ENCODE assay signal across 8 cellular contexts in the genomic region with DNA sequence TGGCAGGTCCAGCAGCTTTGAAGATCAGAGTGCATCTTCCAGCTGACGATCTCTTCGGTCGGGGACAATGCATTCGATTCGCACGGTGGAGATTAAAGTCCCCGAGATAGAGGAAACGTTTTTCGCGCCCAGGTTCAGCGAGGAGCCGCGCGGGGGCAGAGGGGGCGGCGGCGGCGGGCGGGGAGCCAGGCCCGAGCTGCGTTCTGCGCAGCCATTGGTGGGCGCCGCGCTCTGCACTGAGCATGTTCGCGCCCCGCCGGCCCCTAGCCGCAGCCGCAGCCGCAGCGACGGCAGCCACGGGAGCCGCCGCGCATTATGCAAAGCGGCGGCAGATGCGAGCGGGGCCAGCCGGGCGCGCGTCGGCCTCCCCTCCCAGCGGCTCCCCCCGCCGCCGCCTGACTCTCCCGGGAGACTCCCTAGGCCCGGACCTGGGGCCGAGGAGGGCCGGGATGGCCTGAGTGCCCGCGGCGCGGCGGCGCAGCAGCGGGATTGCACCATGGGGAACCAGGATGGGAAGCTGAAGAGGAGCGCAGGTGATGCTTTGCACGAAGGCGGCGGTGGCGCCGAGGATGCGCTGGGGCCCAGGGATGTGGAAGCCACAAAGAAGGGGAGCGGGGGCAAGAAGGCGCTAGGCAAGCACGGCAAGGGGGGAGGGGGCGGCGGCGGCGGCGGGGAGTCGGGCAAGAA. TPM values are rescaled to one million over a fixed set of nuclear protein-coding genes. Genes with fewer than 3 reads are reported as not detected.
DNase-seq lines count a peak whose midpoint lies in the region; ATAC-seq, FAIRE-seq and TF ChIP-seq lines count a peak whose summit lies in the region.

TSS of gene FMN2 (plus strand) at position 270 of the 687 bp plus-strand sequence. CDS start at position 497, 227 bp downstream.

- peaks cover 8% of the 10 kb centered on the region for H3K27me3 ChIP-seq in ascending aorta

- FAIRE-seq in GM12891 (lab: Jason Lieb, UNC), result no peak

- TF ChIP-seq CTCF in ascending aorta (IDR thresholded peaks at IDR 0.05), result no peak

- no peak for TF ChIP-seq POLR2A in GM12891 (IDR thresholded peaks at IDR 0.05; ENCODE audit: low read depth, low read length)

- no peak within 1 kb of the TSS for H3K27ac ChIP-seq in ascending aorta

- DNase-seq in GM12891 (ENCODE audit: insufficient read length, low spot score) (peak; percentile 23), NCI-H1694 treated with DMSO at 0.1 percent for 48 hours (lab: John Stamatoyannopoulos, UW) (peak; percentile 71), ascending aorta (ENCODE audit: low spot score in 2 of 2) (no peak), iPS-NIHi11 (ENCODE audit: low spot score) (peak; percentile 88), activated gamma-delta T cell treated with Interleukin-2 at 50 U/mL for 16 hours (no peak)
- DNase-seq in stimulated activated CD8-positive, alpha-beta memory T cell treated with anti-CD3 and anti-CD28 coated beads, Interleukin-4, amount 100 ng/mL, for 24 hours (ENCODE audit: low read depth), result peak; percentile 1

- H3K4me1 ChIP-seq in ascending aorta, result no peaks in the 10 kb centered on the region

- no peaks in the 10 kb centered on the region for H3K9me3 ChIP-seq in ascending aorta

- H3K36me3 ChIP-seq in ascending aorta, result no peaks in the 10 kb centered on the region

- ATAC-seq in GM18907 (IDR thresholded peaks at IDR 0.05; ENCODE audit: unreplicated experiment) (no peak), GM18873 (IDR thresholded peaks at IDR 0.05; ENCODE audit: low FRiP score, unreplicated experiment) (no peak)

- H3K4me3 ChIP-seq in ascending aorta, result peak within 1 kb of the TSS; percentile 44 to 55

- intact Hi-C loops in ascending aorta (cut with DNase I), result no loop called here

TF ChIP-seq in GM12891, 5 proteins besides CTCF, POLR2A, EP300 and RAD21:
- no peak for TF ChIP-seq POU2F2 (IDR thresholded peaks at IDR 0.05; ENCODE audit: low read depth, low read length)
- TF ChIP-seq PAX5 (IDR thresholded peaks at IDR 0.05; ENCODE audit: insufficient read depth, low read length, severe bottlenecking), result no peak
- TF ChIP-seq SPI1 (IDR thresholded peaks at IDR 0.05; ENCODE audit: low read depth, low read length), result no peak
- no peak for TF ChIP-seq TAF1 (IDR thresholded peaks at IDR 0.05; ENCODE audit: low read depth, low read length)
- no peak for TF ChIP-seq POLR2AphosphoS5 (IDR thresholded peaks at IDR 0.05; ENCODE audit: low read depth, low read length)

RNA-seq across cellular contexts. Expression of gene FMN2, which starts in this region (rescaled TPM):
- polyA plus RNA-seq in GM12891 (2012; ENCODE audit: low read depth, missing spikeins), result not detected
- total RNA-seq in ascending aorta, result not detected

Comparison
In these comparisons a context has a peak if more than half of its experiments do, and no peak if none do; other contexts are left out.
1. DNase-seq: peak in GM12891 (single experiment), NCI-H1694 treated with DMSO at 0.1 percent for 48 hours (single experiment), iPS-NIHi11 (single experiment) and stimulated activated CD8-positive, alpha-beta memory T cell treated with anti-CD3 and anti-CD28 coated beads, Interleukin-4, amount 100 ng/mL, for 24 hours (single experiment); none in ascending aorta (0 of 2) and activated gamma-delta T cell treated with Interleukin-2 at 50 U/mL for 16 hours (single experiment).